ENCODE assay signal across 2 cellular contexts in the genomic region with DNA sequence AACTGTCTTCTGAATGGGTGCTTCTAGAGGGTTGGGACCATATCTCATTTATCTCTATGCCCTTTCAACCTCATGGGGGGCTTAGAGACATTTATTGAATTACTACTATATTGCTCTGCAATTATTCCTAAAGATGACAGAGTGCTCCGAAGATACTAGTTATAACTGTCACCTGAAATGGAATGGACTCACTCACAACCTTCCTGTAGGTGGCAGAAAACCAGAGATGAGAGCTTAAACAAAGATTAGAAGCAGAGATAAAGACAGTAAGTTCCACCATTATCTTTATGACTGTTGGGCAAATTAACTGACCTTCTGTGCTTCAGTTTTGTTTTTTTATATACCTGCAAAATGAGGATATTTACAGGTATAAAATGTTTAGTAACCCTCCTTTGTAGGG.
A peak's percentile ranks its signal among the peaks of the same experiment; 100 is the strongest.
TF ChIP-seq lines count a peak whose summit lies in the region.

No MANE protein-coding gene starts in this region.

TF ChIP-seq in HepG2, 621 proteins besides CTCF, POLR2A, EP300 and RAD21:
- TF ChIP-seq ZNF644 (CRISPR knock-in tag; IDR thresholded peaks at IDR 0.05; ENCODE audit: low read depth) (0 out of 2 replicates have a peak, but pooled peaks have one; percentile 19), ZNF30 (CRISPR knock-in tag; IDR thresholded peaks at IDR 0.05) (no peak), PAWR (CRISPR knock-in tag; IDR thresholded peaks at IDR 0.05; ENCODE audit: borderline replicate concordance) (no peak), KLF6 (CRISPR knock-in tag; IDR thresholded peaks at IDR 0.05) (no peak)

TF ChIP-seq in WTC11, 78 proteins besides CTCF, POLR2A, EP300 and RAD21:
- TF ChIP-seq NR1H2 (CRISPR knock-in tag; IDR thresholded peaks at IDR 0.05) (no peak), EMX1 (CRISPR knock-in tag; IDR thresholded peaks at IDR 0.05) (no peak), ZBTB21 (CRISPR knock-in tag; IDR thresholded peaks at IDR 0.05; ENCODE audit: borderline replicate concordance) (no peak), MXD4 (CRISPR knock-in tag; IDR thresholded peaks at IDR 0.05; ENCODE audit: borderline replicate concordance) (no peak), TP53 (CRISPR knock-in tag; IDR thresholded peaks at IDR 0.05) (no peak), ZNF317 (CRISPR knock-in tag; IDR thresholded peaks at IDR 0.05; ENCODE audit: borderline replicate concordance, low read depth) (no peak), NFATC4 (CRISPR knock-in tag; IDR thresholded peaks at IDR 0.05) (no peak), CREB1 (CRISPR knock-in tag; IDR thresholded peaks at IDR 0.05) (no peak), JUN (CRISPR knock-in tag; IDR thresholded peaks at IDR 0.05) (no peak), SP1 (CRISPR knock-in tag; conservative IDR thresholded peaks at IDR 0.05) (no peak), IRF2 (CRISPR knock-in tag; IDR thresholded peaks at IDR 0.05; ENCODE audit: borderline replicate concordance, low read depth) (no peak)
- TF ChIP-seq, protein P1, sequence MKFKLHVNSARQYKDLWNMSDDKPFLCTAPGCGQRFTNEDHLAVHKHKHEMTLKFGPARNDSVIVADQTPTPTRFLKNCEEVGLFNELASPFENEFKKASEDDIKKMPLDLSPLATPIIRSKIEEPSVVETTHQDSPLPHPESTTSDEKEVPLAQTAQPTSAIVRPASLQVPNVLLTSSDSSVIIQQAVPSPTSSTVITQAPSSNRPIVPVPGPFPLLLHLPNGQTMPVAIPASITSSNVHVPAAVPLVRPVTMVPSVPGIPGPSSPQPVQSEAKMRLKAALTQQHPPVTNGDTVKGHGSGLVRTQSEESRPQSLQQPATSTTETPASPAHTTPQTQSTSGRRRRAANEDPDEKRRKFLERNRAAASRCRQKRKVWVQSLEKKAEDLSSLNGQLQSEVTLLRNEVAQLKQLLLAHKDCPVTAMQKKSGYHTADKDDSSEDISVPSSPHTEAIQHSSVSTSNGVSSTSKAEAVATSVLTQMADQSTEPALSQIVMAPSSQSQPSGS (CRISPR knock-in tag; IDR thresholded peaks at IDR 0.05; ENCODE audit: borderline replicate concordance, low read depth), result no peak
- TF ChIP-seq, protein P2, sequence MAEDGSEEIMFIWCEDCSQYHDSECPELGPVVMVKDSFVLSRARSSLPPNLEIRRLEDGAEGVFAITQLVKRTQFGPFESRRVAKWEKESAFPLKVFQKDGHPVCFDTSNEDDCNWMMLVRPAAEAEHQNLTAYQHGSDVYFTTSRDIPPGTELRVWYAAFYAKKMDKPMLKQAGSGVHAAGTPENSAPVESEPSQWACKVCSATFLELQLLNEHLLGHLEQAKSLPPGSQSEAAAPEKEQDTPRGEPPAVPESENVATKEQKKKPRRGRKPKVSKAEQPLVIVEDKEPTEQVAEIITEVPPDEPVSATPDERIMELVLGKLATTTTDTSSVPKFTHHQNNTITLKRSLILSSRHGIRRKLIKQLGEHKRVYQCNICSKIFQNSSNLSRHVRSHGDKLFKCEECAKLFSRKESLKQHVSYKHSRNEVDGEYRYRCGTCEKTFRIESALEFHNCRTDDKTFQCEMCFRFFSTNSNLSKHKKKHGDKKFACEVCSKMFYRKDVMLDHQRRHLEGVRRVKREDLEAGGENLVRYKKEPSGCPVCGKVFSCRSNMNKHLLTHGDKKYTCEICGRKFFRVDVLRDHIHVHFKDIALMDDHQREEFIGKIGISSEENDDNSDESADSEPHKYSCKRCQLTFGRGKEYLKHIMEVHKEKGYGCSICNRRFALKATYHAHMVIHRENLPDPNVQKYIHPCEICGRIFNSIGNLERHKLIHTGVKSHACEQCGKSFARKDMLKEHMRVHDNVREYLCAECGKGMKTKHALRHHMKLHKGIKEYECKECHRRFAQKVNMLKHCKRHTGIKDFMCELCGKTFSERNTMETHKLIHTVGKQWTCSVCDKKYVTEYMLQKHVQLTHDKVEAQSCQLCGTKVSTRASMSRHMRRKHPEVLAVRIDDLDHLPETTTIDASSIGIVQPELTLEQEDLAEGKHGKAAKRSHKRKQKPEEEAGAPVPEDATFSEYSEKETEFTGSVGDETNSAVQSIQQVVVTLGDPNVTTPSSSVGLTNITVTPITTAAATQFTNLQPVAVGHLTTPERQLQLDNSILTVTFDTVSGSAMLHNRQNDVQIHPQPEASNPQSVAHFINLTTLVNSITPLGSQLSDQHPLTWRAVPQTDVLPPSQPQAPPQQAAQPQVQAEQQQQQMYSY (CRISPR knock-in tag; IDR thresholded peaks at IDR 0.05), result no peak
- TF ChIP-seq, protein P3, sequence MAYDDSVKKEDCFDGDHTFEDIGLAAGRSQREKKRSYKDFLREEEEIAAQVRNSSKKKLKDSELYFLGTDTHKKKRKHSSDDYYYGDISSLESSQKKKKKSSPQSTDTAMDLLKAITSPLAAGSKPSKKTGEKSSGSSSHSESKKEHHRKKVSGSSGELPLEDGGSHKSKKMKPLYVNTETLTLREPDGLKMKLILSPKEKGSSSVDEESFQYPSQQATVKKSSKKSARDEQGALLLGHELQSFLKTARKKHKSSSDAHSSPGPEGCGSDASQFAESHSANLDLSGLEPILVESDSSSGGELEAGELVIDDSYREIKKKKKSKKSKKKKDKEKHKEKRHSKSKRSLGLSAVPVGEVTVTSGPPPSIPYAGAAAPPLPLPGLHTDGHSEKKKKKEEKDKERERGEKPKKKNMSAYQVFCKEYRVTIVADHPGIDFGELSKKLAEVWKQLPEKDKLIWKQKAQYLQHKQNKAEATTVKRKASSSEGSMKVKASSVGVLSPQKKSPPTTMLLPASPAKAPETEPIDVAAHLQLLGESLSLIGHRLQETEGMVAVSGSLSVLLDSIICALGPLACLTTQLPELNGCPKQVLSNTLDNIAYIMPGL (CRISPR knock-in tag; IDR thresholded peaks at IDR 0.05), result no peak
- TF ChIP-seq, protein P4, sequence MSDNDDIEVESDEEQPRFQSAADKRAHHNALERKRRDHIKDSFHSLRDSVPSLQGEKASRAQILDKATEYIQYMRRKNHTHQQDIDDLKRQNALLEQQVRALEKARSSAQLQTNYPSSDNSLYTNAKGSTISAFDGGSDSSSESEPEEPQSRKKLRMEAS (CRISPR knock-in tag; IDR thresholded peaks at IDR 0.05), result no peak
- TF ChIP-seq, protein P5, sequence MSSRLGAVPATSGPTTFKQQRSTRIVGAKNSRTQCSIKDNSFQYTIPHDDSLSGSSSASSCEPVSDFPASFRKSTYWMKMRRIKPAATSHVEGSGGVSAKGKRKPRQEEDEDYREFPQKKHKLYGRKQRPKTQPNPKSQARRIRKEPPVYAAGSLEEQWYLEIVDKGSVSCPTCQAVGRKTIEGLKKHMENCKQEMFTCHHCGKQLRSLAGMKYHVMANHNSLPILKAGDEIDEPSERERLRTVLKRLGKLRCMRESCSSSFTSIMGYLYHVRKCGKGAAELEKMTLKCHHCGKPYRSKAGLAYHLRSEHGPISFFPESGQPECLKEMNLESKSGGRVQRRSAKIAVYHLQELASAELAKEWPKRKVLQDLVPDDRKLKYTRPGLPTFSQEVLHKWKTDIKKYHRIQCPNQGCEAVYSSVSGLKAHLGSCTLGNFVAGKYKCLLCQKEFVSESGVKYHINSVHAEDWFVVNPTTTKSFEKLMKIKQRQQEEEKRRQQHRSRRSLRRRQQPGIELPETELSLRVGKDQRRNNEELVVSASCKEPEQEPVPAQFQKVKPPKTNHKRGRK (CRISPR knock-in tag; IDR thresholded peaks at IDR 0.05; ENCODE audit: borderline replicate concordance), result no peak
- TF ChIP-seq, protein P6, sequence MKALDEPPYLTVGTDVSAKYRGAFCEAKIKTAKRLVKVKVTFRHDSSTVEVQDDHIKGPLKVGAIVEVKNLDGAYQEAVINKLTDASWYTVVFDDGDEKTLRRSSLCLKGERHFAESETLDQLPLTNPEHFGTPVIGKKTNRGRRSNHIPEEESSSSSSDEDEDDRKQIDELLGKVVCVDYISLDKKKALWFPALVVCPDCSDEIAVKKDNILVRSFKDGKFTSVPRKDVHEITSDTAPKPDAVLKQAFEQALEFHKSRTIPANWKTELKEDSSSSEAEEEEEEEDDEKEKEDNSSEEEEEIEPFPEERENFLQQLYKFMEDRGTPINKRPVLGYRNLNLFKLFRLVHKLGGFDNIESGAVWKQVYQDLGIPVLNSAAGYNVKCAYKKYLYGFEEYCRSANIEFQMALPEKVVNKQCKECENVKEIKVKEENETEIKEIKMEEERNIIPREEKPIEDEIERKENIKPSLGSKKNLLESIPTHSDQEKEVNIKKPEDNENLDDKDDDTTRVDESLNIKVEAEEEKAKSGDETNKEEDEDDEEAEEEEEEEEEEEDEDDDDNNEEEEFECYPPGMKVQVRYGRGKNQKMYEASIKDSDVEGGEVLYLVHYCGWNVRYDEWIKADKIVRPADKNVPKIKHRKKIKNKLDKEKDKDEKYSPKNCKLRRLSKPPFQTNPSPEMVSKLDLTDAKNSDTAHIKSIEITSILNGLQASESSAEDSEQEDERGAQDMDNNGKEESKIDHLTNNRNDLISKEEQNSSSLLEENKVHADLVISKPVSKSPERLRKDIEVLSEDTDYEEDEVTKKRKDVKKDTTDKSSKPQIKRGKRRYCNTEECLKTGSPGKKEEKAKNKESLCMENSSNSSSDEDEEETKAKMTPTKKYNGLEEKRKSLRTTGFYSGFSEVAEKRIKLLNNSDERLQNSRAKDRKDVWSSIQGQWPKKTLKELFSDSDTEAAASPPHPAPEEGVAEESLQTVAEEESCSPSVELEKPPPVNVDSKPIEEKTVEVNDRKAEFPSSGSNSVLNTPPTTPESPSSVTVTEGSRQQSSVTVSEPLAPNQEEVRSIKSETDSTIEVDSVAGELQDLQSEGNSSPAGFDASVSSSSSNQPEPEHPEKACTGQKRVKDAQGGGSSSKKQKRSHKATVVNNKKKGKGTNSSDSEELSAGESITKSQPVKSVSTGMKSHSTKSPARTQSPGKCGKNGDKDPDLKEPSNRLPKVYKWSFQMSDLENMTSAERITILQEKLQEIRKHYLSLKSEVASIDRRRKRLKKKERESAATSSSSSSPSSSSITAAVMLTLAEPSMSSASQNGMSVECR (CRISPR knock-in tag; IDR thresholded peaks at IDR 0.05; ENCODE audit: borderline replicate concordance), result no peak
